ENCODE assay signal across 1 cellular context in genomic region chr7:76314042-76314721, GRCh38.
TF ChIP-seq lines count a peak whose summit lies in the region.

No MANE protein-coding gene starts in this region.

TF ChIP-seq in IMR-90, 13 proteins besides CTCF, POLR2A, EP300 and RAD21 (continued from another document):
- TF ChIP-seq CEBPB (IDR thresholded peaks at IDR 0.05; ENCODE audit: low read depth, low read length) (no peak), SMC3 (IDR thresholded peaks at IDR 0.05; ENCODE audit: low read depth, low read length) (peak; percentile 100), MAZ (IDR thresholded peaks at IDR 0.05; ENCODE audit: borderline replicate concordance, low read depth, low read length) (peak; percentile 96; the same call in 1 of the 2 replicates), MAFK (IDR thresholded peaks at IDR 0.05; ENCODE audit: low read depth, low read length) (no peak)
